ENCODE assay signal across 8 cellular contexts in genomic region chr1:9293512-9294439, GRCh38. TPM values are rescaled to one million over a fixed set of nuclear protein-coding genes. Genes with fewer than 3 reads are reported as not detected.
DNase-seq lines count a peak whose midpoint lies in the region; ATAC-seq and TF ChIP-seq lines count a peak whose summit lies in the region.

No MANE protein-coding gene starts in this region.

- peak; percentile 3 for TF ChIP-seq CTCF in DND-41 (IDR thresholded peaks at IDR 0.05; ENCODE audit: borderline replicate concordance, extremely low read depth, low read length, poor library complexity, severe bottlenecking)
- no peak for TF ChIP-seq CTCF in epithelial cell of proximal tubule (conservative IDR thresholded peaks at IDR 0.05; ENCODE audit: low read depth, low read length)
- TF ChIP-seq CTCF in neural cell (IDR thresholded peaks at IDR 0.05; ENCODE audit: poor library complexity, severe bottlenecking) = no peak

- no peak for TF ChIP-seq RAD21 in neural cell (conservative IDR thresholded peaks at IDR 0.05)

- H3K79me2 ChIP-seq in DND-41 (ENCODE audit: insufficient read depth, low read length) = peaks cover 57% of the 10 kb centered on the region
- no peaks in the 10 kb centered on the region for H3K79me2 ChIP-seq in neural cell (replicated peaks; ENCODE audit: insufficient read depth, low read length)

- H3K27me3 Mint-ChIP-seq in activated CD4-positive, alpha-beta T cell treated with anti-CD3 and anti-CD28 coated beads, Interleukin-2, amount 10 ng/mL, durations not matched to agents 7 days and 5 days = no peaks in the 10 kb centered on the region

- DNase-seq in DND-41 (peak; percentile 62), epithelial cell of proximal tubule (ENCODE audit: low read depth) (no peak), SKM-1 (lab: John Stamatoyannopoulos, UW; ENCODE audit: unreplicated experiment) (no peak)
- peak; percentile 45 for DNase-seq in activated CD4-positive, alpha-beta T cell treated with anti-CD3 and anti-CD28 coated beads, Interleukin-2, amount 10 ng/mL, durations not matched to agents 7 days and 5 days

- POLR2A ChIA-PET in activated CD4-positive, alpha-beta T cell treated with anti-CD3 and anti-CD28 coated beads, Interleukin-2, amount 10 ng/mL, durations not matched to agents 7 days and 5 days (lab: Charles Lee) = no interaction called here

- no peaks in the 10 kb centered on the region for H3F3A ChIP-seq in neural cell (ENCODE audit: insufficient read depth, low read length, poor library complexity, severe bottlenecking)

- ATAC-seq in DND-41 (ENCODE audit: insufficient read depth, low read depth) (peak; percentile 40), GM18520 (IDR thresholded peaks at IDR 0.05; ENCODE audit: unreplicated experiment) (no peak), GM21723 (IDR thresholded peaks at IDR 0.05; ENCODE audit: unreplicated experiment) (no peak)

- H3K9me3 Mint-ChIP-seq in activated CD4-positive, alpha-beta T cell treated with anti-CD3 and anti-CD28 coated beads, Interleukin-2, amount 10 ng/mL, durations not matched to agents 7 days and 5 days = peaks cover 4% of the 10 kb centered on the region

- H3K4me1 Mint-ChIP-seq in activated CD4-positive, alpha-beta T cell treated with anti-CD3 and anti-CD28 coated beads, Interleukin-2, amount 10 ng/mL, durations not matched to agents 7 days and 5 days = peaks cover 15% of the 10 kb centered on the region

- H3K4me2 ChIP-seq in DND-41 (ENCODE audit: insufficient read depth, low read length) = peak overlapping the region; percentile 75
- H3K4me2 ChIP-seq in neural cell (ENCODE audit: low read length) = peak overlapping the region; percentile 65

- peaks cover 26% of the 10 kb centered on the region for H3K36me3 ChIP-seq in DND-41 (ENCODE audit: insufficient read depth, low read length)
- no peaks in the 10 kb centered on the region for H3K36me3 ChIP-seq in HUES48 (ENCODE audit: control insufficient read depth, insufficient read depth, low read length)
- H3K36me3 ChIP-seq in neural cell (ENCODE audit: insufficient read depth, low read length) = no peaks in the 10 kb centered on the region

- H3K9me2 ChIP-seq in neural cell (ENCODE audit: insufficient read depth, low read length) = no peaks in the 10 kb centered on the region

- H3K27ac ChIP-seq in DND-41 (ENCODE audit: low read length) (peak overlapping the region; percentile 77), HUES48 (ENCODE audit: low read depth, low read length) (no peak overlapping the region), neural cell (ENCODE audit: low read length) (no peak overlapping the region)

- no peaks in the 10 kb centered on the region for H3K9me3 ChIP-seq in DND-41 (ENCODE audit: insufficient read depth, low read length, severe bottlenecking)
- H3K9me3 ChIP-seq in HUES48 (ENCODE audit: control insufficient read depth, insufficient read depth, low read length) = no peaks in the 10 kb centered on the region
- H3K9me3 ChIP-seq in neural cell (ENCODE audit: low read length) = no peaks in the 10 kb centered on the region

- peak overlapping the region; percentile 70 for H3K9ac ChIP-seq in DND-41 (ENCODE audit: low read depth, low read length)
- H3K9ac ChIP-seq in HUES48 (ENCODE audit: low read depth, low read length) = no peak overlapping the region
- peak overlapping the region; percentile 47 for H3K9ac ChIP-seq in neural cell (ENCODE audit: low read length)

- peaks cover 67% of the 10 kb centered on the region for H3K4me1 ChIP-seq in DND-41 (ENCODE audit: insufficient read depth, low read length)
- peaks cover 7% of the 10 kb centered on the region; the same call in 1 of the 2 replicates for H3K4me1 ChIP-seq in HUES48 (ENCODE audit: control insufficient read depth, insufficient read depth, low read length)

- H2AFZ ChIP-seq in DND-41 (ENCODE audit: low read depth, low read length) (no peak overlapping the region), neural cell (ENCODE audit: low read depth, low read length) (no peak overlapping the region)

- no peak overlapping the region for H3K4me3 Mint-ChIP-seq in activated CD4-positive, alpha-beta T cell treated with anti-CD3 and anti-CD28 coated beads, Interleukin-2, amount 10 ng/mL, durations not matched to agents 7 days and 5 days

- TF ChIP-seq EP300 in neural cell (conservative IDR thresholded peaks at IDR 0.05; ENCODE audit: poor library complexity, severe bottlenecking) = no peak

- H3K36me3 Mint-ChIP-seq in activated CD4-positive, alpha-beta T cell treated with anti-CD3 and anti-CD28 coated beads, Interleukin-2, amount 10 ng/mL, durations not matched to agents 7 days and 5 days (ENCODE audit: low read depth) = peaks cover 3% of the 10 kb centered on the region

- CTCF ChIA-PET in activated CD4-positive, alpha-beta T cell treated with anti-CD3 and anti-CD28 coated beads, Interleukin-2, amount 10 ng/mL, durations not matched to agents 7 days and 5 days (lab: Charles Lee) = no interaction called here

- H4K20me1 ChIP-seq in DND-41 (ENCODE audit: insufficient read depth, low read length) = peaks cover 52% of the 10 kb centered on the region
- no peaks in the 10 kb centered on the region for H4K20me1 ChIP-seq in neural cell (ENCODE audit: insufficient read depth)

- H3K4me3 ChIP-seq in DND-41 (ENCODE audit: low read depth in 1 of 2, low read length in 2 of 2) = peak overlapping the region; percentile 45 to 61
- H3K4me3 ChIP-seq in HUES48 (ENCODE audit: low read depth, low read length) = peak overlapping the region; percentile 67
- H3K4me3 ChIP-seq in epithelial cell of proximal tubule (ENCODE audit: low read depth, low read length) = peak overlapping the region; percentile 87
- peak overlapping the region; percentile 68 for H3K4me3 ChIP-seq in neural cell (ENCODE audit: low read length)

- H3K27me3 ChIP-seq in DND-41 (ENCODE audit: insufficient read depth, low read length, poor library complexity) (no peaks in the 10 kb centered on the region), HUES48 (ENCODE audit: control insufficient read depth, insufficient read depth, low read length) (peaks cover 23% of the 10 kb centered on the region), neural cell (ENCODE audit: insufficient read depth, low read depth, low read length) (peaks cover 8% of the 10 kb centered on the region)

- H3K27ac Mint-ChIP-seq in activated CD4-positive, alpha-beta T cell treated with anti-CD3 and anti-CD28 coated beads, Interleukin-2, amount 10 ng/mL, durations not matched to agents 7 days and 5 days = no peak overlapping the region

TF ChIP-seq in neural cell, 6 proteins besides CTCF, POLR2A, EP300 and RAD21:
- TF ChIP-seq SMC3 (conservative IDR thresholded peaks at IDR 0.05; ENCODE audit: poor library complexity) = no peak
- no peak for TF ChIP-seq TAF1 (IDR thresholded peaks at IDR 0.05; ENCODE audit: low read depth)
- no peak for TF ChIP-seq EZH2 (IDR thresholded peaks at IDR 0.05; ENCODE audit: borderline replicate concordance, insufficient read depth, low read length, poor library complexity, severe bottlenecking)
- no peak for TF ChIP-seq POLR2AphosphoS5 (IDR thresholded peaks at IDR 0.05)
- no peak for TF ChIP-seq REST (IDR thresholded peaks at IDR 0.05; ENCODE audit: borderline replicate concordance)
- no peak for TF ChIP-seq MXI1 (conservative IDR thresholded peaks at IDR 0.05; ENCODE audit: poor library complexity, severe bottlenecking)
TF ChIP-seq in neural cell: peak in this region for 0.

RNA-seq across cellular contexts. Expression of gene SPSB1, which starts 1.1 kb away (rescaled TPM):
- total RNA-seq in activated CD4-positive, alpha-beta T cell treated with anti-CD3 and anti-CD28 coated beads, Interleukin-2, amount 10 ng/mL, durations not matched to agents 7 days and 5 days = 1 to 10 TPM; 4.8 to 6.6 TPM
- total RNA-seq in epithelial cell of proximal tubule = 20.0 and 20.8 TPM in 2 replicates
- 1.4 TPM in 2 replicates for polyA plus RNA-seq in neural cell
- polyA minus RNA-seq in neural cell = 1.5 and 2.4 TPM in 2 replicates

RNA-seq across cellular contexts. Expression of gene H6PD, which starts 59.2 kb away (rescaled TPM):
- 10 to 100 TPM; 15.1 to 15.3 TPM for total RNA-seq in activated CD4-positive, alpha-beta T cell treated with anti-CD3 and anti-CD28 coated beads, Interleukin-2, amount 10 ng/mL, durations not matched to agents 7 days and 5 days
- total RNA-seq in epithelial cell of proximal tubule = 7.5 and 10.7 TPM in 2 replicates
- polyA plus RNA-seq in neural cell = 4.6 and 6.6 TPM in 2 replicates
- polyA minus RNA-seq in neural cell = 10.2 and 11.2 TPM in 2 replicates

Comparison
In these comparisons a context has a peak if more than half of its experiments do, and no peak if none do; other contexts are left out.
1. DNase-seq: peak in DND-41 (single experiment) and activated CD4-positive, alpha-beta T cell treated with anti-CD3 and anti-CD28 coated beads, Interleukin-2, amount 10 ng/mL, durations not matched to agents 7 days and 5 days (single experiment); none in epithelial cell of proximal tubule (single experiment) and SKM-1 (single experiment).
2. Peak in every context shown above with its lines, with median percentiles within 50 percentile points of each other: H3K4me3 ChIP-seq.